ENCODE assay signal across 8 cellular contexts in genomic region chr11:65132988-65133700, GRCh38. TPM values are rescaled to one million over a fixed set of nuclear protein-coding genes. Genes with fewer than 3 reads are reported as not detected.
DNase-seq lines count a peak whose midpoint lies in the region; ATAC-seq, FAIRE-seq and TF ChIP-seq lines count a peak whose summit lies in the region.

No MANE protein-coding gene starts in this region.

- H3K27ac ChIP-seq in BLaER1: peak overlapping the region; percentile 99
- H3K27ac ChIP-seq in ectodermal cell (ENCODE audit: insufficient read depth, low read depth, low read length, poor library complexity, severe bottlenecking): no peak overlapping the region
- H3K27ac ChIP-seq in mucosa of rectum (ENCODE audit: low read depth in 2 of 2, low read length in 2 of 2): peak overlapping the region; percentile 97 to 100
- H3K27ac ChIP-seq in upper lobe of left lung: peak overlapping the region; percentile 97 to 99 (median 98)

- H3K27me3 ChIP-seq in BLaER1: no peaks in the 10 kb centered on the region
- H3K27me3 ChIP-seq in ectodermal cell (ENCODE audit: control insufficient read depth, insufficient read depth, low read length, poor library complexity, severe bottlenecking): no peaks in the 10 kb centered on the region
- no peaks in the 10 kb centered on the region for H3K27me3 ChIP-seq in mucosa of rectum (ENCODE audit: control insufficient read depth in 2 of 2, insufficient read depth in 2 of 2, low read length in 2 of 2)
- no peaks in the 10 kb centered on the region for H3K27me3 ChIP-seq in upper lobe of left lung

- H4K20me1 ChIP-seq in BLaER1: peaks cover 29% of the 10 kb centered on the region

- CTCF ChIA-PET in HEK293T (lab: Yijun Ruan, JAX): no interaction called here

- H3K9ac ChIP-seq in BLaER1 (peak overlapping the region; percentile 98), mucosa of rectum (ENCODE audit: low read depth in 1 of 2, low read length in 2 of 2) (peak overlapping the region; percentile 96 to 98)

- H3K4me2 ChIP-seq in BLaER1: peak overlapping the region; percentile 99

- H3K9me3 ChIP-seq in BLaER1 (no peaks in the 10 kb centered on the region), ectodermal cell (ENCODE audit: control insufficient read depth, low read length) (no peaks in the 10 kb centered on the region), mucosa of rectum (ENCODE audit: control insufficient read depth in 2 of 2, low read length in 2 of 2) (no peaks in the 10 kb centered on the region), upper lobe of left lung (no peaks in the 10 kb centered on the region)

- H3K4me3 ChIP-seq in BLaER1 (peak overlapping the region; percentile 99), ectodermal cell (ENCODE audit: insufficient read depth, low read depth, low read length) (peak overlapping the region; percentile 83), mucosa of rectum (ENCODE audit: low read length in 2 of 2) (peak overlapping the region; percentile 81 to 92), upper lobe of left lung (peak overlapping the region; percentile 67 to 98 (median 88))

- POLR2A ChIA-PET in HEK293T (lab: Yijun Ruan, JAX): interaction anchor here (0.8 to 4.0 kb wide), 5 partner anchors 9 to 50 kb away, joined by 4 to 56 read pairs (median 4); partner anchors contain the start of genes CAPN1, FAU, MRPL49 and TM7SF2

- ATAC-seq in upper lobe of left lung (ENCODE audit: low FRiP score in 2 of 2) (peak in 1 of 2 donors; percentile 17), HG03196 (IDR thresholded peaks at IDR 0.05; ENCODE audit: unreplicated experiment) (no peak)

- peak; percentile 39 for DNase-seq in HEK293T (ENCODE audit: extremely low spot score)
- DNase-seq in SW480 (ENCODE audit: low spot score): peak; percentile 67
- DNase-seq in upper lobe of left lung: peak; percentile 82 to 90
- no peak for DNase-seq in D721Med (ENCODE audit: insufficient read length, low spot score)

- WGBS in ectodermal cell, 2 experiments: 49 to 56% methylated on average over 18 of the region's 18 CpGs
- 46% methylated on average over 18 of the region's 18 CpGs for WGBS in upper lobe of left lung, 2 donors

- no peak for FAIRE-seq in D721Med (lab: Jason Lieb, UNC)

- H3K36me3 ChIP-seq in BLaER1 (peaks cover 50% of the 10 kb centered on the region), ectodermal cell (ENCODE audit: control insufficient read depth, insufficient read depth, low read length) (peaks cover 4% of the 10 kb centered on the region), mucosa of rectum (ENCODE audit: control insufficient read depth in 2 of 2, insufficient read depth in 2 of 2, low read length in 2 of 2) (peaks cover 44 to 47% of the 10 kb centered on the region in 2 donors), upper lobe of left lung (peaks cover 27 to 47% (median 46%) of the 10 kb centered on the region in 4 donors)

- no peak for TF ChIP-seq POLR2A in upper lobe of left lung (IDR thresholded peaks at IDR 0.05)

- no peak for TF ChIP-seq EP300 in upper lobe of left lung (IDR thresholded peaks at IDR 0.05)

- no peak for TF ChIP-seq CTCF in upper lobe of left lung (IDR thresholded peaks at IDR 0.05)
- no peak for TF ChIP-seq CTCF in D721Med (IDR thresholded peaks at IDR 0.05; ENCODE audit: insufficient read depth, missing control alignments)

- H3K4me1 ChIP-seq in BLaER1: peaks cover 77% of the 10 kb centered on the region
- H3K4me1 ChIP-seq in ectodermal cell (ENCODE audit: control insufficient read depth, insufficient read depth, low read length): peaks cover 11% of the 10 kb centered on the region
- H3K4me1 ChIP-seq in mucosa of rectum (ENCODE audit: control insufficient read depth in 2 of 2, insufficient read depth in 2 of 2, low read length in 2 of 2): peaks cover 30 to 38% of the 10 kb centered on the region in 2 donors
- peaks cover 24 to 33% (median 27%) of the 10 kb centered on the region in 4 donors for H3K4me1 ChIP-seq in upper lobe of left lung

TF ChIP-seq in HEK293T, 16 proteins besides CTCF, POLR2A, EP300 and RAD21:
- TF ChIP-seq FOXK2 (IDR thresholded peaks at IDR 0.05): no peak
- no peak for TF ChIP-seq SUZ12 (IDR thresholded peaks at IDR 0.05)
- no peak for TF ChIP-seq ARNT (IDR thresholded peaks at IDR 0.05)
- TF ChIP-seq FOXM1 (IDR thresholded peaks at IDR 0.05; ENCODE audit: borderline replicate concordance): no peak
- TF ChIP-seq LEF1 (IDR thresholded peaks at IDR 0.05; ENCODE audit: borderline replicate concordance): no peak
- TF ChIP-seq BHLHE40 (IDR thresholded peaks at IDR 0.05; ENCODE audit: borderline replicate concordance): no peak
- TF ChIP-seq FOXA1 (IDR thresholded peaks at IDR 0.05): no peak
- no peak for TF ChIP-seq TARDBP (IDR thresholded peaks at IDR 0.05)
- TF ChIP-seq SP1 (IDR thresholded peaks at IDR 0.05): no peak
- TF ChIP-seq PKNOX1 (IDR thresholded peaks at IDR 0.05): no peak
- TF ChIP-seq NFRKB (IDR thresholded peaks at IDR 0.05): no peak
- TF ChIP-seq CTBP1 (IDR thresholded peaks at IDR 0.05; ENCODE audit: borderline replicate concordance): no peak
- TF ChIP-seq ELF4 (IDR thresholded peaks at IDR 0.05): no peak
- TF ChIP-seq L3MBTL2 (conservative IDR thresholded peaks at IDR 0.05): no peak
- TF ChIP-seq HDGF (IDR thresholded peaks at IDR 0.05; ENCODE audit: borderline replicate concordance): no peak
- no peak for TF ChIP-seq ZNF384 (IDR thresholded peaks at IDR 0.05)

RNA-seq across cellular contexts. Expression of gene SYVN1, which starts 1.2 kb away (rescaled TPM):
- polyA plus RNA-seq in ectodermal cell (2013, experiment 1 of 4): 31.4 TPM
- polyA plus RNA-seq in ectodermal cell (2013, experiment 2 of 4): 25.5 TPM
- 22.1 TPM for polyA plus RNA-seq in ectodermal cell (2013, experiment 3 of 4)
- 29.0 TPM for polyA plus RNA-seq in ectodermal cell (2013, experiment 4 of 4)
- 10 to 100 TPM; 31.1 to 70.6 (median 50.0) TPM for total RNA-seq in upper lobe of left lung

RNA-seq across cellular contexts. Expression of gene MRPL49, which starts 11.0 kb away (rescaled TPM):
- 47.5 TPM for polyA plus RNA-seq in ectodermal cell (2013, experiment 1 of 4)
- polyA plus RNA-seq in ectodermal cell (2013, experiment 2 of 4): 49.9 TPM
- 34.1 TPM for polyA plus RNA-seq in ectodermal cell (2013, experiment 3 of 4)
- polyA plus RNA-seq in ectodermal cell (2013, experiment 4 of 4): 40.1 TPM
- total RNA-seq in upper lobe of left lung: 10 to 100 TPM; 15.7 to 78.6 (median 57.1) TPM

RNA-seq across cellular contexts. Expression of gene FAU, which starts 11.2 kb away (rescaled TPM):
- 875 TPM for polyA plus RNA-seq in ectodermal cell (2013, experiment 1 of 4)
- 877 TPM for polyA plus RNA-seq in ectodermal cell (2013, experiment 2 of 4)
- 873 TPM for polyA plus RNA-seq in ectodermal cell (2013, experiment 3 of 4)
- 955 TPM for polyA plus RNA-seq in ectodermal cell (2013, experiment 4 of 4)
- total RNA-seq in upper lobe of left lung: 1,000 to 10,000 TPM in 1 of 6 donors, 100 to 1,000 TPM in 5; 405 to 1,014 (median 590) TPM

RNA-seq across cellular contexts. Expression of gene ZNHIT2, which starts 15.6 kb away (rescaled TPM):
- 7.8 TPM for polyA plus RNA-seq in ectodermal cell (2013, experiment 1 of 4)
- 9.1 TPM for polyA plus RNA-seq in ectodermal cell (2013, experiment 2 of 4)
- polyA plus RNA-seq in ectodermal cell (2013, experiment 3 of 4): 7.7 TPM
- polyA plus RNA-seq in ectodermal cell (2013, experiment 4 of 4): 7.8 TPM
- total RNA-seq in upper lobe of left lung: 10 to 100 TPM; 12.6 to 28.5 (median 15.2) TPM

RNA-seq across cellular contexts. Expression of gene TM7SF2, which starts 21.5 kb away (rescaled TPM):
- 63.7 TPM for polyA plus RNA-seq in ectodermal cell (2013, experiment 1 of 4)
- polyA plus RNA-seq in ectodermal cell (2013, experiment 2 of 4): 75.0 TPM
- 62.0 TPM for polyA plus RNA-seq in ectodermal cell (2013, experiment 3 of 4)
- polyA plus RNA-seq in ectodermal cell (2013, experiment 4 of 4): 71.4 TPM
- 10 to 100 TPM; 36.8 to 82.7 (median 45.5) TPM for total RNA-seq in upper lobe of left lung
